ENCODE assay signal across 11 cellular contexts in genomic region chr1:43359696-43360095, GRCh38. TPM values are rescaled to one million over a fixed set of nuclear protein-coding genes. Genes with fewer than 3 reads are reported as not detected.
DNase-seq lines count a peak whose midpoint lies in the region; ATAC-seq and TF ChIP-seq lines count a peak whose summit lies in the region.
"Had no signal": no experiment of that assay in that cellular context is flagged by ENCODE, and none has a peak within 500 bp of the region (broad histone marks: within the 10 kb centered on the region; RNA-seq: fewer than 3 reads in every experiment).

No MANE protein-coding gene starts in this region.

- peak overlapping the region; percentile 90 for H3K9ac ChIP-seq in OCI-LY1 (ENCODE audit: low read length)

- H4K20me1 ChIP-seq in OCI-LY1 (ENCODE audit: insufficient read depth, low read length) = no peaks in the 10 kb centered on the region

- H3K27ac Mint-ChIP-seq in endothelial cell (ENCODE audit: unreplicated experiment) = no peak overlapping the region
- H3K27ac Mint-ChIP-seq in progenitor cell of endocrine pancreas = peak overlapping the region; percentile 89

- H3K4me1 Mint-ChIP-seq in endothelial cell (ENCODE audit: unreplicated experiment) = peaks cover 31% of the 10 kb centered on the region
- peaks cover 28% of the 10 kb centered on the region for H3K4me1 Mint-ChIP-seq in progenitor cell of endocrine pancreas (ENCODE audit: low read depth)

- DNase-seq in DMS53 (lab: John Stamatoyannopoulos, UW) (peak; percentile 40), DMS53 treated with DMSO at 0.1 percent for 48 hours (lab: John Stamatoyannopoulos, UW; ENCODE audit: unreplicated experiment) (no peak), endothelial cell (ENCODE audit: low spot score) (no peak), progenitor cell of endocrine pancreas (ENCODE audit: low spot score, unreplicated experiment) (no peak), NCI-H128 (lab: John Stamatoyannopoulos, UW; ENCODE audit: unreplicated experiment) (no peak), NCI-H2227 (lab: John Stamatoyannopoulos, UW; ENCODE audit: unreplicated experiment) (no peak)
- DNase-seq: amniotic stem cell, NCI-H526 treated with DMSO at 0.1 percent for 48 hours, right cardiac atrium had no signal

- H2AFZ ChIP-seq in OCI-LY1 (ENCODE audit: low read length) = no peak overlapping the region

- H3K27ac ChIP-seq in OCI-LY1 (ENCODE audit: low read depth, low read length, poor library complexity, severe bottlenecking) = peak overlapping the region; percentile 71

- peak overlapping the region; percentile 84 for H3K4me3 ChIP-seq in OCI-LY1 (ENCODE audit: low read depth, low read length, poor library complexity, severe bottlenecking)

- peaks cover 4% of the 10 kb centered on the region; the same call in 1 of the 2 replicates for H3F3A ChIP-seq in OCI-LY1 (ENCODE audit: insufficient read depth, low read length)

- no peak for ATAC-seq in HG03095 (IDR thresholded peaks at IDR 0.05; ENCODE audit: unreplicated experiment)

- H3K9me2 ChIP-seq in OCI-LY1 (ENCODE audit: low read depth, low read length) = no peaks in the 10 kb centered on the region

- no peaks in the 10 kb centered on the region for H3K9me3 ChIP-seq in OCI-LY1 (ENCODE audit: low read length)

- H3K9me3 Mint-ChIP-seq in endothelial cell (ENCODE audit: unreplicated experiment) (no peaks in the 10 kb centered on the region), progenitor cell of endocrine pancreas (ENCODE audit: low read depth) (no peaks in the 10 kb centered on the region)

- H3K36me3 Mint-ChIP-seq in endothelial cell (ENCODE audit: low read depth, unreplicated experiment) (peaks cover 28% of the 10 kb centered on the region), progenitor cell of endocrine pancreas (ENCODE audit: insufficient read depth) (peaks cover 17% of the 10 kb centered on the region)

- H3K27me3 ChIP-seq in OCI-LY1 (ENCODE audit: insufficient read depth, low read length) = no peaks in the 10 kb centered on the region

- peaks cover 31% of the 10 kb centered on the region for H3K4me1 ChIP-seq in OCI-LY1 (ENCODE audit: insufficient read depth, low read length, severe bottlenecking)

- peak overlapping the region; percentile 91 for H3K4me2 ChIP-seq in OCI-LY1 (ENCODE audit: low read length)

- peaks cover 9% of the 10 kb centered on the region for H3K79me2 ChIP-seq in OCI-LY1 (ENCODE audit: insufficient read depth, low read length)

- peak overlapping the region; percentile 92 for H3K4me3 Mint-ChIP-seq in endothelial cell (ENCODE audit: unreplicated experiment)
- peak overlapping the region; percentile 87 for H3K4me3 Mint-ChIP-seq in progenitor cell of endocrine pancreas (ENCODE audit: low read depth)

- H3K27me3 Mint-ChIP-seq in endothelial cell (ENCODE audit: unreplicated experiment) (peaks cover 8% of the 10 kb centered on the region), progenitor cell of endocrine pancreas (no peaks in the 10 kb centered on the region)

- H3K36me3 ChIP-seq in OCI-LY1 (ENCODE audit: insufficient read depth, low read length) = peaks cover 57% of the 10 kb centered on the region

- TF ChIP-seq CTCF in OCI-LY1 (IDR thresholded peaks at IDR 0.05; ENCODE audit: low read length) (no peak), endothelial cell (IDR thresholded peaks at IDR 0.05; ENCODE audit: unreplicated experiment) (no peak), progenitor cell of endocrine pancreas (IDR thresholded peaks at IDR 0.05; ENCODE audit: unreplicated experiment) (no peak)

RNA-seq across cellular contexts. Expression of gene CDC20, which starts 0.9 kb away (rescaled TPM):
- total RNA-seq in endothelial cell (ENCODE audit: unreplicated experiment) (24.3 TPM), progenitor cell of endocrine pancreas (49.4 and 50.9 TPM in 2 replicates)

RNA-seq across cellular contexts. Expression of gene ELOVL1, which starts 8.1 kb away (rescaled TPM):
- 88.7 TPM for total RNA-seq in endothelial cell (ENCODE audit: unreplicated experiment)
- total RNA-seq in progenitor cell of endocrine pancreas = 46.0 and 50.8 TPM in 2 replicates

RNA-seq across cellular contexts. Expression of gene MPL, which starts 22.1 kb away (rescaled TPM):
- total RNA-seq in endothelial cell (ENCODE audit: unreplicated experiment) (6.2 TPM), progenitor cell of endocrine pancreas (0.31 TPM in 1 of 2 replicates, not detected in the other)

RNA-seq across cellular contexts. Expression of gene MED8, which starts 29.9 kb away (rescaled TPM):
- 19.5 TPM for total RNA-seq in endothelial cell (ENCODE audit: unreplicated experiment)
- total RNA-seq in progenitor cell of endocrine pancreas = 30.2 and 30.4 TPM in 2 replicates

RNA-seq across cellular contexts. Expression of gene SZT2, which starts 30.0 kb away (rescaled TPM):
- total RNA-seq in endothelial cell (ENCODE audit: unreplicated experiment) (43.2 TPM), progenitor cell of endocrine pancreas (75.4 and 75.7 TPM in 2 replicates)
